ENCODE assay signal across 8 cellular contexts in genomic region chr16:58500329-58501241, GRCh38. TPM values are rescaled to one million over a fixed set of nuclear protein-coding genes. Genes with fewer than 3 reads are reported as not detected.
DNase-seq lines count a peak whose midpoint lies in the region; ATAC-seq and TF ChIP-seq lines count a peak whose summit lies in the region.

No MANE protein-coding gene starts in this region.

- peak overlapping the region; percentile 2 for H3K27ac ChIP-seq in mesodermal cell (ENCODE audit: low read depth, low read length, severe bottlenecking)

- no peaks in the 10 kb centered on the region for H3K27me3 ChIP-seq in MG63

- intact Hi-C loops in CD14-positive monocyte (cut with micrococcal nuclease): no loop called here

- H3K27me3 Mint-ChIP-seq in CD14-positive monocyte (ENCODE audit: low read depth in 3 of 3): peaks cover 46 to 67% (median 48%) of the 10 kb centered on the region in 3 donors

- WGBS in mesodermal cell (ENCODE audit: insufficient coverage in 2 of 2), 2 experiments: 4 to 6% methylated on average over 26 to 29 of the region's 39 CpGs

- ATAC-seq in GM21515 (IDR thresholded peaks at IDR 0.05; ENCODE audit: unreplicated experiment) (no peak), GM18909 (IDR thresholded peaks at IDR 0.05; ENCODE audit: poor library complexity, unreplicated experiment) (no peak)

- H3K36me3 Mint-ChIP-seq in CD14-positive monocyte: no peaks in the 10 kb centered on the region

- TF ChIP-seq CTCF in CD14-positive monocyte (IDR thresholded peaks at IDR 0.05) (no peak), choroid plexus epithelial cell (conservative IDR thresholded peaks at IDR 0.05; ENCODE audit: low read depth, low read length) (no peak)

- H3K9me3 ChIP-seq in MG63: no peaks in the 10 kb centered on the region
- no peaks in the 10 kb centered on the region for H3K9me3 ChIP-seq in mesodermal cell (ENCODE audit: control insufficient read depth, low read length)

- peaks cover 0 to 4% (median 1%) of the 10 kb centered on the region in 7 donors for H3K9me3 Mint-ChIP-seq in CD14-positive monocyte

- H3K36me3 ChIP-seq in MG63 (no peaks in the 10 kb centered on the region), mesodermal cell (ENCODE audit: control insufficient read depth, insufficient read depth, low read length) (peaks cover 4% of the 10 kb centered on the region)

- DNase-seq in CD14-positive monocyte (ENCODE audit: low spot score) (no peak), MG63 (no peak), choroid plexus epithelial cell (ENCODE audit: low read depth) (no peak), OCI-M2 (lab: John Stamatoyannopoulos, UW; ENCODE audit: unreplicated experiment) (no peak), GM19240 (ENCODE audit: insufficient read length, low spot score) (no peak)

- H3K4me1 ChIP-seq in mesodermal cell (ENCODE audit: control insufficient read depth, insufficient read depth, low read length, poor library complexity, severe bottlenecking): peaks cover 3% of the 10 kb centered on the region

- H3K4me3 Mint-ChIP-seq in CD14-positive monocyte: peak overlapping the region; percentile 34 to 78

- peak overlapping the region; percentile 14 for H3K4me3 ChIP-seq in MG63
- H3K4me3 ChIP-seq in choroid plexus epithelial cell (ENCODE audit: low read depth, low read length): peak overlapping the region; percentile 54
- H3K4me3 ChIP-seq in mesodermal cell (ENCODE audit: extremely low read depth, insufficient read depth, low read length, poor library complexity, severe bottlenecking): peak overlapping the region; percentile 47

- H3K4me1 Mint-ChIP-seq in CD14-positive monocyte: peaks cover 8% of the 10 kb centered on the region

- no peak overlapping the region for H3K27ac Mint-ChIP-seq in CD14-positive monocyte

RNA-seq across cellular contexts. Expression of gene NDRG4, which starts 0.6 kb away (rescaled TPM):
- not detected for polyA plus RNA-seq in CD14-positive monocyte
- total RNA-seq in MG63 (2014; rRNA removed; shearing (Covaris generic); ENCODE audit: low replicate concordance): 6.7 and 9.9 TPM in 2 replicates
- 37.8 TPM for polyA plus RNA-seq in mesodermal cell (2013, experiment 1 of 2)
- 31.6 TPM for polyA plus RNA-seq in mesodermal cell (2013, experiment 2 of 2)

RNA-seq across cellular contexts. Expression of gene SETD6, which starts 14.7 kb away (rescaled TPM):
- 1 to 10 TPM; 2.5 to 3.4 TPM for polyA plus RNA-seq in CD14-positive monocyte
- total RNA-seq in MG63 (2014; rRNA removed; shearing (Covaris generic); ENCODE audit: low replicate concordance): 28.3 and 37.2 TPM in 2 replicates
- 9.5 TPM for polyA plus RNA-seq in mesodermal cell (2013, experiment 1 of 2)
- 7.8 TPM for polyA plus RNA-seq in mesodermal cell (2013, experiment 2 of 2)
